Comparison of ENCODE assay signal across 8 cellular contexts in the genomic region with DNA sequence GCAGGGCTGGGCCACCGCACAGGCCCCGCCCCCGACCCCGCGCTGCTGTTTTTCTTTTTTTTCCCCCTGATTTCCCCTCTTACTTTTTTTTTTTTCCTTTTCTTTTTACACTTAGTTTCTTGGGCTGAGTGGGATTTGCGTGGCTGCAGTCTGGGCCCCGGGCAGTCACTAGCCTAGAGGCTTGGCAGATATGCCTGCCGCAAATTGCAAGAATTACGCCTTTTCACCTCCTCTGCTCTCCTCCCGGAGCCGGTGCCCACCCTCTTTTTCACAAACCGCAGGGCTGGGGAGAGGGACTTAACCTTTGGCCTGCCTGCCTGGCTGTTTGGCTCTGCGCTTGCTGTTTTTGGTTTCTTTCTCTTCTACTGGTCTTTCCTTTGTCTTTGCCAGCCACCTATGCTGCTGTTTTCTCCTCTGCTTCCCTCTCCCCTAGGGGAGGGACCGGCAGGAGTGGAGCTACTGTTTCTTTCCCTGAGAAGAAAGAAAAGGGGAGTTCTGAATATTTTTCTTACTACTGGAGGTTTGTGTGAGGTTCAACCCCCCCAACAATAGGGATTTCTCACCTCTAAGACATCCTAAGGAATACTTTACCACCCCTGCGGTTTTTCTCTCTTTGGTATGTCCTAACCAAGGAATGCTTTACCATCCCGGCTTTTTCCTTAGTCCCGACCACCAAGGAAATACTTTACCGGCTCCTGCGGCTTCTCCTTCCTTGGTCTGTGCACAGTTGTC. TPM values are rescaled to one million over a fixed set of nuclear protein-coding genes. Genes with fewer than 3 reads are reported as not detected.
DNase-seq lines count a peak whose midpoint lies in the region; ATAC-seq, FAIRE-seq and TF ChIP-seq lines count a peak whose summit lies in the region.

No MANE protein-coding gene starts in this region.

- dilution Hi-C loops in endothelial cell of umbilical vein (cut with MboI; ENCODE audit: extremely low pct_ligation_motif_present, low sequenced_read_pairs): no loop called here

- TSS peak; percentile 10 for BruUV-seq in endothelial cell of umbilical vein (replicated peaks; lab: Mats Ljungman, UMichigan)

- H2AFZ ChIP-seq in endothelial cell of umbilical vein (ENCODE audit: low read depth, low read length): peak overlapping the region; percentile 63

- in situ Hi-C loops in G401 (cut with HindIII; ENCODE audit: low sequenced_read_pairs): no loop called here

- H3K9ac ChIP-seq in endothelial cell of umbilical vein (replicated peaks; ENCODE audit: extremely low read depth, insufficient read depth, low read length): peak overlapping the region; percentile 56

- H3K27ac ChIP-seq in Peyer's patch (peak overlapping the region; percentile 48 to 78 (median 62)), endothelial cell of umbilical vein (ENCODE audit: insufficient read depth, low read depth, low read length) (peak overlapping the region; percentile 69), uterus (peak overlapping the region; percentile 86)

- TF ChIP-seq POLR2A in Peyer's patch (IDR thresholded peaks at IDR 0.05) (no peak), endothelial cell of umbilical vein (IDR thresholded peaks at IDR 0.05; ENCODE audit: low read depth, low read length) (no peak), uterus (IDR thresholded peaks at IDR 0.05) (no peak)

- H3K36me3 ChIP-seq in Peyer's patch (peaks cover 0 to 28% (median 0%) of the 10 kb centered on the region in 3 donors), endothelial cell of umbilical vein (ENCODE audit: control insufficient read depth in 2 of 2, extremely low read depth in 1 of 2, insufficient read depth in 2 of 2, low read length in 2 of 2) (peaks cover 6 to 7% of the 10 kb centered on the region in 2 experiments), mucosa of descending colon (ENCODE audit: low read depth) (no peaks in the 10 kb centered on the region), uterus (no peaks in the 10 kb centered on the region)

- peak overlapping the region; percentile 74 for H3K4me2 ChIP-seq in endothelial cell of umbilical vein (ENCODE audit: insufficient read depth, low read length)

- H3K27me3 ChIP-seq in Peyer's patch (no peaks in the 10 kb centered on the region), endothelial cell of umbilical vein (ENCODE audit: control insufficient read depth in 2 of 2, insufficient read depth in 2 of 2, low read length in 2 of 2) (no peaks in the 10 kb centered on the region), uterus (no peaks in the 10 kb centered on the region)

- no peaks in the 10 kb centered on the region for H3K79me2 ChIP-seq in endothelial cell of umbilical vein (ENCODE audit: control insufficient read depth, insufficient read depth, low read length)

- intact Hi-C loops in endothelial cell of umbilical vein (cut with micrococcal nuclease) (loop anchor here (1.0 kb wide), 2 partner anchors 11 to 34 kb away; a partner anchor contains a TSS), mucosa of descending colon (cut with DNase I, micrococcal nuclease) (no loop called here), uterus (cut with DNase I; ENCODE audit: low total_unique reads) (no loop called here)

- FAIRE-seq in endothelial cell of umbilical vein (lab: Jason Lieb, UNC): peak; percentile 55

- TF ChIP-seq CTCF in Peyer's patch (IDR thresholded peaks at IDR 0.05) (no peak), endothelial cell of umbilical vein (IDR thresholded peaks at IDR 0.05; ENCODE audit: extremely low read depth in 1 of 2, insufficient read depth in 1 of 2, low read depth in 1 of 2, low read length in 2 of 2) (no peak), mucosa of descending colon (IDR thresholded peaks at IDR 0.05) (no peak), uterus (IDR thresholded peaks at IDR 0.05) (no peak)

- peak; percentile 33 for DNase-seq in G401 (ENCODE audit: low spot score)
- DNase-seq in Peyer's patch: peak in 1 of 3 donors; percentile 59
- DNase-seq in endothelial cell of umbilical vein (ENCODE audit: low read depth, low spot score): peak; percentile 71
- peak; percentile 51 to 66 (median 60) for DNase-seq in mucosa of descending colon
- peak in 1 of 2 donors; percentile 23 for DNase-seq in uterus
- DNase-seq in COLO668 (lab: John Stamatoyannopoulos, UW; ENCODE audit: unreplicated experiment): no peak
- no peak for DNase-seq in NCI-H1092 treated with DMSO at 0.1 percent for 48 hours (lab: John Stamatoyannopoulos, UW)

- no peaks in the 10 kb centered on the region for H3K9me1 ChIP-seq in endothelial cell of umbilical vein (replicated peaks; ENCODE audit: control insufficient read depth, extremely low read depth, insufficient read depth, low read length)

- POLR2A ChIA-PET in endothelial cell of umbilical vein (lab: Charles Lee): interaction anchor here (1.4 kb wide), 1 partner anchor 11 kb away, joined by 5 read pairs; a partner anchor contains a TSS

- H3K9me3 ChIP-seq in Peyer's patch: no peaks in the 10 kb centered on the region
- no peaks in the 10 kb centered on the region for H3K9me3 ChIP-seq in endothelial cell of umbilical vein (replicated peaks; ENCODE audit: control insufficient read depth, insufficient read depth, low read length)
- no peaks in the 10 kb centered on the region for H3K9me3 ChIP-seq in mucosa of descending colon
- no peaks in the 10 kb centered on the region for H3K9me3 ChIP-seq in uterus

- CTCF ChIA-PET in endothelial cell of umbilical vein (lab: Charles Lee): interaction anchor here (0.8 to 3.1 kb wide), 3 partner anchors 11 to 27 kb away, joined by 3 to 8 read pairs (median 3); a partner anchor contains a TSS

- H3K4me1 ChIP-seq in Peyer's patch: peaks cover 0 to 29% (median 0%) of the 10 kb centered on the region in 4 donors
- H3K4me1 ChIP-seq in endothelial cell of umbilical vein (ENCODE audit: control insufficient read depth, extremely low read depth, insufficient read depth, low read length): peaks cover 26% of the 10 kb centered on the region
- peaks cover 27% of the 10 kb centered on the region for H3K4me1 ChIP-seq in mucosa of descending colon (ENCODE audit: low read depth)
- no peaks in the 10 kb centered on the region for H3K4me1 ChIP-seq in uterus

- ATAC-seq in mucosa of descending colon (peak; percentile 55), GM19035 (IDR thresholded peaks at IDR 0.05; ENCODE audit: unreplicated experiment) (no peak)

- no peaks in the 10 kb centered on the region for H4K20me1 ChIP-seq in endothelial cell of umbilical vein (replicated peaks; ENCODE audit: control insufficient read depth, extremely low read depth, insufficient read depth, low read length)

- H3K4me3 ChIP-seq in Peyer's patch: peak overlapping the region; percentile 29 to 60 (median 44)
- peak overlapping the region; percentile 41 to 78 (median 47) for H3K4me3 ChIP-seq in endothelial cell of umbilical vein (replicated peaks in 1 of 3; ENCODE audit: insufficient read depth in 1 of 3, low read depth in 1 of 3, low read length in 3 of 3)
- H3K4me3 ChIP-seq in mucosa of descending colon: peak overlapping the region; percentile 9
- peak overlapping the region; percentile 41 to 49 for H3K4me3 ChIP-seq in uterus

RNA-seq across cellular contexts. Expression of a gene that starts 11.0 kb away (rescaled TPM):
- total RNA-seq in G401 (2014; rRNA removed; shearing (Covaris generic)): 2.8 and 7.8 TPM in 2 replicates
- 10 to 100 TPM in 3 of 4 donors, 1 to 10 TPM in 1; 7.4 to 49.2 (median 37.4) TPM for total RNA-seq in Peyer's patch
- total RNA-seq in endothelial cell of umbilical vein: 6.1 and 6.5 TPM in 2 replicates
- 3.0 and 3.3 TPM in 2 replicates for polyA plus RNA-seq in endothelial cell of umbilical vein
- polyA plus RNA-seq in endothelial cell of umbilical vein (2011; cell fraction: cytosol; rRNA removed): 2.7 and 2.8 TPM in 2 replicates
- 5.2 and 5.6 TPM in 2 replicates for polyA plus RNA-seq in endothelial cell of umbilical vein (2011; cell fraction: nucleus; rRNA removed)
- polyA plus RNA-seq in endothelial cell of umbilical vein (2012): 4.7 and 5.6 TPM in 2 replicates
- 3.6 and 8.5 TPM in 2 replicates for polyA minus RNA-seq in endothelial cell of umbilical vein
- polyA minus RNA-seq in endothelial cell of umbilical vein (2011; cell fraction: cytosol; rRNA and poly(A)+ RNA removed): 2.3 TPM
- polyA minus RNA-seq in endothelial cell of umbilical vein (2011; cell fraction: nucleus; rRNA and poly(A)+ RNA removed): 6.3 and 8.2 TPM in 2 replicates
- 10 to 100 TPM; 18.7 to 33.1 (median 27.9) TPM for total RNA-seq in mucosa of descending colon
- 10 to 100 TPM in 2 of 4 donors, 1 to 10 TPM in 1, under 1 TPM in 1; 0.77 to 15.0 (median 9.3) TPM for total RNA-seq in uterus

RNA-seq across cellular contexts. Expression of a gene that starts 26.3 kb away (rescaled TPM):
- total RNA-seq in G401 (2014; rRNA removed; shearing (Covaris generic)): 6.0 and 12.8 TPM in 2 replicates
- 10 to 100 TPM; 19.3 to 32.4 (median 25.0) TPM for total RNA-seq in Peyer's patch
- total RNA-seq in endothelial cell of umbilical vein: 15.6 and 16.3 TPM in 2 replicates
- 2.8 and 3.2 TPM in 2 replicates for polyA plus RNA-seq in endothelial cell of umbilical vein
- 2.9 and 3.6 TPM in 2 replicates for polyA plus RNA-seq in endothelial cell of umbilical vein (2011; cell fraction: cytosol; rRNA removed)
- polyA plus RNA-seq in endothelial cell of umbilical vein (2011; cell fraction: nucleus; rRNA removed): 19.7 and 22.5 TPM in 2 replicates
- 5.3 and 7.5 TPM in 2 replicates for polyA plus RNA-seq in endothelial cell of umbilical vein (2012)
- 19.2 and 19.6 TPM in 2 replicates for polyA minus RNA-seq in endothelial cell of umbilical vein
- polyA minus RNA-seq in endothelial cell of umbilical vein (2011; cell fraction: cytosol; rRNA and poly(A)+ RNA removed): 18.5 TPM
- 15.6 and 22.0 TPM in 2 replicates for polyA minus RNA-seq in endothelial cell of umbilical vein (2011; cell fraction: nucleus; rRNA and poly(A)+ RNA removed)
- total RNA-seq in mucosa of descending colon: 10 to 100 TPM; 13.9 to 21.1 (median 18.3) TPM
- 10 to 100 TPM in 3 of 4 donors, 1 to 10 TPM in 1; 5.9 to 30.6 (median 15.0) TPM for total RNA-seq in uterus

RNA-seq across cellular contexts. Expression of a gene that starts 34.3 kb away (rescaled TPM):
- total RNA-seq in G401 (2014; rRNA removed; shearing (Covaris generic)): 11.3 and 20.8 TPM in 2 replicates
- total RNA-seq in Peyer's patch: 10 to 100 TPM; 14.2 to 39.6 (median 23.8) TPM
- 12.6 and 14.7 TPM in 2 replicates for total RNA-seq in endothelial cell of umbilical vein
- 4.8 and 6.0 TPM in 2 replicates for polyA plus RNA-seq in endothelial cell of umbilical vein
- 5.4 and 5.6 TPM in 2 replicates for polyA plus RNA-seq in endothelial cell of umbilical vein (2011; cell fraction: cytosol; rRNA removed)
- 9.7 and 10.6 TPM in 2 replicates for polyA plus RNA-seq in endothelial cell of umbilical vein (2011; cell fraction: nucleus; rRNA removed)
- 5.3 and 6.0 TPM in 2 replicates for polyA plus RNA-seq in endothelial cell of umbilical vein (2012)
- 9.4 and 11.1 TPM in 2 replicates for polyA minus RNA-seq in endothelial cell of umbilical vein
- polyA minus RNA-seq in endothelial cell of umbilical vein (2011; cell fraction: cytosol; rRNA and poly(A)+ RNA removed): 7.5 TPM
- 18.2 and 24.6 TPM in 2 replicates for polyA minus RNA-seq in endothelial cell of umbilical vein (2011; cell fraction: nucleus; rRNA and poly(A)+ RNA removed)
- total RNA-seq in mucosa of descending colon: 10 to 100 TPM; 16.4 to 25.2 (median 20.4) TPM
- 10 to 100 TPM in 2 of 4 donors, 1 to 10 TPM in 2; 4.6 to 42.0 (median 16.1) TPM for total RNA-seq in uterus

RNA-seq across cellular contexts. Expression of a gene that starts 45.9 kb away (rescaled TPM):
- 7.4 and 9.6 TPM in 2 replicates for total RNA-seq in G401 (2014; rRNA removed; shearing (Covaris generic))
- total RNA-seq in Peyer's patch (10 to 100 TPM; 35.7 to 74.7 (median 62.8) TPM), endothelial cell of umbilical vein (43.1 and 44.0 TPM in 2 replicates), mucosa of descending colon (10 to 100 TPM; 51.9 to 80.7 (median 61.0) TPM), uterus (10 to 100 TPM; 21.3 to 80.0 (median 39.6) TPM)
- polyA plus RNA-seq in endothelial cell of umbilical vein: 11.2 and 13.1 TPM in 2 replicates
- 7.6 and 8.9 TPM in 2 replicates for polyA plus RNA-seq in endothelial cell of umbilical vein (2011; cell fraction: cytosol; rRNA removed)
- polyA plus RNA-seq in endothelial cell of umbilical vein (2011; cell fraction: nucleus; rRNA removed): 45.2 and 51.5 TPM in 2 replicates
- polyA plus RNA-seq in endothelial cell of umbilical vein (2012): 19.3 and 19.5 TPM in 2 replicates
- 30.2 and 30.4 TPM in 2 replicates for polyA minus RNA-seq in endothelial cell of umbilical vein
- 12.8 TPM for polyA minus RNA-seq in endothelial cell of umbilical vein (2011; cell fraction: cytosol; rRNA and poly(A)+ RNA removed)
- 23.0 and 39.9 TPM in 2 replicates for polyA minus RNA-seq in endothelial cell of umbilical vein (2011; cell fraction: nucleus; rRNA and poly(A)+ RNA removed)

RNA-seq across cellular contexts. Expression of a gene that starts 57.1 kb away (rescaled TPM):
- 10.8 and 11.0 TPM in 2 replicates for total RNA-seq in G401 (2014; rRNA removed; shearing (Covaris generic))
- total RNA-seq in Peyer's patch: 10 to 100 TPM; 11.3 to 25.6 (median 15.8) TPM
- 12.1 and 13.1 TPM in 2 replicates for total RNA-seq in endothelial cell of umbilical vein
- 5.0 and 5.7 TPM in 2 replicates for polyA plus RNA-seq in endothelial cell of umbilical vein
- polyA plus RNA-seq in endothelial cell of umbilical vein (2011; cell fraction: cytosol; rRNA removed): 3.9 and 4.1 TPM in 2 replicates
- 6.8 and 8.7 TPM in 2 replicates for polyA plus RNA-seq in endothelial cell of umbilical vein (2011; cell fraction: nucleus; rRNA removed)
- 5.1 and 5.3 TPM in 2 replicates for polyA plus RNA-seq in endothelial cell of umbilical vein (2012)
- 7.4 and 11.0 TPM in 2 replicates for polyA minus RNA-seq in endothelial cell of umbilical vein
- polyA minus RNA-seq in endothelial cell of umbilical vein (2011; cell fraction: cytosol; rRNA and poly(A)+ RNA removed): 4.1 TPM
- polyA minus RNA-seq in endothelial cell of umbilical vein (2011; cell fraction: nucleus; rRNA and poly(A)+ RNA removed): 13.8 and 34.4 TPM in 2 replicates
- total RNA-seq in mucosa of descending colon: 10 to 100 TPM; 10.4 to 16.5 (median 14.5) TPM
- 10 to 100 TPM in 3 of 4 donors, under 1 TPM in 1; 0.29 to 34.4 (median 17.9) TPM for total RNA-seq in uterus

Comparison
In these comparisons a context has a peak if more than half of its experiments do, and no peak if none do; other contexts are left out.
1. DNase-seq: peak in G401 (single experiment), endothelial cell of umbilical vein (single experiment) and mucosa of descending colon (3 of 3); none in COLO668 (single experiment) and NCI-H1092 treated with DMSO at 0.1 percent for 48 hours (single experiment).
2. Peak in every context shown above with its lines, with median percentiles within 50 percentile points of each other: H3K27ac ChIP-seq and H3K4me3 ChIP-seq.